Comparison of ENCODE assay signal across 9 cellular contexts in the genomic region with DNA sequence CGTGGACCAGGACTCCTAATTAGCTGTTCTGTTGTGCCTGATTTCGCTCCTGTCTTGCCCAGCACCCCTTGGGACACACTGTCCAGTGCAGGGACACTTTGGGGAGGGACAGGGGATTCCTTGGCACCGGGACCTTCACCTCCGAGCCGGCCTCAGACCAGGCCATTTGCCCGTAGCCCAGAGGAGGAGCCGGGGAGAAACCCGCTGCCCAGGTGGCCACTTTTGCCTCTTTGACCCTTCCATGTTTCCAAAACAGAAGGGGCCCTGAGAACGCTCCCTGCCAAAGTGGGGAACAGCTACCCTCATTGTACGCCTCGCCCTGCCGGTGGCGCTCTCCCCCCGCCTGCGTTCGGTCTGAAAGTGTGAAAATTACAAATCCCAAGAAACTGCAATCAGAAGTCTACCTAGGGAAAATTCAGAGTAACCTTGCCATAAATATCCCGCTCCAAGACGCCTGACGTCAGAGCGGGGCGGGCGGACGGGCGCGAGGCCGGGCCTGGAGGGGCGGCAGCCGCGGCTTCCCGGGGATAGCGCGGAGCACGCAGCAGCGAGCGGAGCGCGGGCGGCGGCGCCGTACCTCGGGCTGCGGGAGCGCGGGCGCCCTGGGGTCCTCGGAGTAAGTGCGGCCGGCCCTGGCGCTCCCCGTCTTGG. TPM values are rescaled to one million over a fixed set of nuclear protein-coding genes. Genes with fewer than 3 reads are reported as not detected.
DNase-seq lines count a peak whose midpoint lies in the region; ATAC-seq, FAIRE-seq and TF ChIP-seq lines count a peak whose summit lies in the region.
"Had no signal": no experiment of that assay in that cellular context is flagged by ENCODE, and none has a peak within 500 bp of the region (broad histone marks: within the 10 kb centered on the region; RNA-seq: fewer than 3 reads in every experiment).

Gene DAAM2 (plus strand): TSS at position 527 of the 651 bp plus-strand sequence. CDS start 63,927 bp downstream, outside the sequence.

- no peaks in the 10 kb centered on the region for H3K36me3 ChIP-seq in prostate gland

- no peak within 1 kb of the TSS for H2BK20ac ChIP-seq in H9 (ENCODE audit: low read depth, low read length, poor library complexity, severe bottlenecking)

- FAIRE-seq in GM12891 (lab: Jason Lieb, UNC) = no peak

- peaks cover 5% of the 10 kb centered on the region; the same call in 1 of the 2 replicates for H3K4me1 ChIP-seq in H9 (ENCODE audit: insufficient read depth, low read length)
- H3K4me1 ChIP-seq in right cardiac atrium (ENCODE audit: control insufficient read depth, insufficient read depth, low read length) = peaks cover 6% of the 10 kb centered on the region
- no peaks in the 10 kb centered on the region for H3K4me1 ChIP-seq in prostate gland (replicated peaks)

- no peak within 1 kb of the TSS for H2AK5ac ChIP-seq in H9 (ENCODE audit: insufficient read length, low read length)

- no peaks in the 10 kb centered on the region for H3K79me2 ChIP-seq in H9 (ENCODE audit: insufficient read depth, low read length)

- TF ChIP-seq CTCF in H9 (conservative IDR thresholded peaks at IDR 0.05) = peak; percentile 28; the same call in 2 of the 3 replicates
- no peak for TF ChIP-seq CTCF in prostate gland (IDR thresholded peaks at IDR 0.05)

- peak within 1 kb of the TSS; percentile 80; the same call in 1 of the 2 replicates for H3K14ac ChIP-seq in H9 (ENCODE audit: insufficient read depth, low read length)

- no peak within 1 kb of the TSS for H3K23ac ChIP-seq in H9 (ENCODE audit: insufficient read length, low read depth, low read length)

- no CpG with 5 or more reads among the region's 51 CpGs for WGBS in H9 (ENCODE audit: extremely low coverage, insufficient read length, low lambda C conversion rate)
- WGBS in right cardiac atrium = 3% methylated on average over 51 of the region's 51 CpGs
- WGBS in prostate gland = 5% methylated on average over 46 of the region's 51 CpGs

- peak; percentile 49 for DNase-seq in H9
- peak; percentile 4 for DNase-seq in activated naive CD8-positive, alpha-beta T cell treated with anti-CD3 and anti-CD28 coated beads, Interleukin-2, amount 50 U/mL, for 24 hours
- peak; percentile 74 to 92 (median 88) for DNase-seq in right cardiac atrium
- DNase-seq in prostate gland (ENCODE audit: low spot score) = no peak
- no peak for DNase-seq in NAMALWA (ENCODE audit: low spot score)
- no peak for DNase-seq in RKO (ENCODE audit: low spot score)
- no peak for DNase-seq in GM12891 (ENCODE audit: insufficient read length, low spot score)
- no peak for DNase-seq in HUDEP-2 (lab: John Stamatoyannopoulos, UW; ENCODE audit: unreplicated experiment in 76 of 76)

- no peak within 1 kb of the TSS for H3T11ph ChIP-seq in H9 (ENCODE audit: low read length)

- H3K9ac ChIP-seq in H9 (ENCODE audit: extremely low read depth, insufficient read length, low read length) = no peak within 1 kb of the TSS

- H3K4me2 ChIP-seq in H9 (ENCODE audit: insufficient read depth, insufficient read length, low read length) = peak within 1 kb of the TSS; percentile 78

- no peaks in the 10 kb centered on the region for H4K20me1 ChIP-seq in H9 (ENCODE audit: control insufficient read depth, insufficient read depth, insufficient read length)

- no peak within 1 kb of the TSS; the same call in 1 of the 2 replicates for H2BK15ac ChIP-seq in H9 (ENCODE audit: low read depth, low read length)

- no peak within 1 kb of the TSS for H4K91ac ChIP-seq in H9 (ENCODE audit: insufficient read length, low read depth, low read length)

- H3K27ac ChIP-seq in H9 (ENCODE audit: insufficient read length, low read depth, low read length) = no peak within 1 kb of the TSS
- peak within 1 kb of the TSS; percentile 39 for H3K27ac ChIP-seq in right cardiac atrium (ENCODE audit: low read length)
- peak within 1 kb of the TSS; percentile 54 to 59 for H3K27ac ChIP-seq in prostate gland

- no peak within 1 kb of the TSS for H3K56ac ChIP-seq in H9 (ENCODE audit: insufficient read length, low read depth, low read length)

- intact Hi-C loops in right cardiac atrium (cut with DNase I) (no loop called here), prostate gland (cut with DNase I) (loop anchor here (10.0 kb wide), 1 partner anchor 67 kb away; the partner anchor contains the start of gene KIF6)

- peak within 1 kb of the TSS; percentile 89 for H3K18ac ChIP-seq in H9 (ENCODE audit: insufficient read length, low read depth, low read length)

- H2BK5ac ChIP-seq in H9 (ENCODE audit: insufficient read length, low read length) = no peak within 1 kb of the TSS

- no peaks in the 10 kb centered on the region for H3K9me3 ChIP-seq in H9 (ENCODE audit: control insufficient read depth, low read depth, low read length)
- H3K9me3 ChIP-seq in right cardiac atrium (ENCODE audit: control insufficient read depth, low read length) = no peaks in the 10 kb centered on the region
- no peaks in the 10 kb centered on the region for H3K9me3 ChIP-seq in prostate gland

- H3K4me3 ChIP-seq in right cardiac atrium (ENCODE audit: low read length) (peak within 1 kb of the TSS; percentile 88), prostate gland (peak within 1 kb of the TSS; percentile 42 to 50)

- no peak within 1 kb of the TSS for H3K4ac ChIP-seq in H9 (ENCODE audit: low read depth, low read length)

- TF ChIP-seq POLR2A in prostate gland (IDR thresholded peaks at IDR 0.05) (no peak), GM12891 (IDR thresholded peaks at IDR 0.05; ENCODE audit: low read depth, low read length) (no peak)

- peaks cover 12% of the 10 kb centered on the region for H3K23me2 ChIP-seq in H9 (ENCODE audit: insufficient read length, low read depth, low read length, poor library complexity, severe bottlenecking)

- peak within 1 kb of the TSS; percentile 93 for H2AFZ ChIP-seq in H9 (ENCODE audit: low read length)

- peak within 1 kb of the TSS; percentile 71 to 83 for H3K4me3 Mint-ChIP-seq in H9
- H3K4me3 Mint-ChIP-seq in activated naive CD8-positive, alpha-beta T cell treated with anti-CD3 and anti-CD28 coated beads, Interleukin-2, amount 50 U/mL, for 24 hours = no peak within 1 kb of the TSS

- no peaks in the 10 kb centered on the region for H3K36me3 Mint-ChIP-seq in H9 (ENCODE audit: insufficient read depth in 1 of 3, low read depth in 3 of 3)
- no peaks in the 10 kb centered on the region for H3K36me3 Mint-ChIP-seq in activated naive CD8-positive, alpha-beta T cell treated with anti-CD3 and anti-CD28 coated beads, Interleukin-2, amount 50 U/mL, for 24 hours (ENCODE audit: low read depth)

- ATAC-seq in activated naive CD8-positive, alpha-beta T cell treated with anti-CD3 and anti-CD28 coated beads, Interleukin-2, amount 50 U/mL, for 24 hours = no peak
- ATAC-seq in right cardiac atrium = peak; percentile 90 to 92

- H2BK120ac ChIP-seq in H9 (ENCODE audit: low read depth, low read length, poor library complexity, severe bottlenecking) = no peak within 1 kb of the TSS

- H4K8ac ChIP-seq in H9 (replicated peaks; ENCODE audit: insufficient read length, low read depth, low read length) = no peak within 1 kb of the TSS

- peaks cover 11 to 29% of the 10 kb centered on the region in 2 experiments for H3K4me1 Mint-ChIP-seq in H9
- H3K4me1 Mint-ChIP-seq in activated naive CD8-positive, alpha-beta T cell treated with anti-CD3 and anti-CD28 coated beads, Interleukin-2, amount 50 U/mL, for 24 hours = no peaks in the 10 kb centered on the region

- H3K27me3 Mint-ChIP-seq in H9 (ENCODE audit: low read depth) = peaks cover 44% of the 10 kb centered on the region
- peaks cover 53% of the 10 kb centered on the region for H3K27me3 Mint-ChIP-seq in activated naive CD8-positive, alpha-beta T cell treated with anti-CD3 and anti-CD28 coated beads, Interleukin-2, amount 50 U/mL, for 24 hours

- no peak within 1 kb of the TSS for H3K27ac Mint-ChIP-seq in H9
- no peak within 1 kb of the TSS for H3K27ac Mint-ChIP-seq in activated naive CD8-positive, alpha-beta T cell treated with anti-CD3 and anti-CD28 coated beads, Interleukin-2, amount 50 U/mL, for 24 hours

- H3K27me3 ChIP-seq in H9 (ENCODE audit: insufficient read depth, low read length) = peaks cover 5% of the 10 kb centered on the region; the same call in 1 of the 2 replicates
- H3K27me3 ChIP-seq in right cardiac atrium (ENCODE audit: control insufficient read depth, insufficient read depth) = no peaks in the 10 kb centered on the region
- H3K27me3 ChIP-seq in prostate gland (replicated peaks; ENCODE audit: insufficient read depth) = no peaks in the 10 kb centered on the region

- H2BK12ac ChIP-seq in H9 (ENCODE audit: insufficient read length, low read depth, low read length) = no peak within 1 kb of the TSS

- no peaks in the 10 kb centered on the region for H3K9me3 Mint-ChIP-seq in H9
- no peaks in the 10 kb centered on the region for H3K9me3 Mint-ChIP-seq in activated naive CD8-positive, alpha-beta T cell treated with anti-CD3 and anti-CD28 coated beads, Interleukin-2, amount 50 U/mL, for 24 hours

- no peak within 1 kb of the TSS for H4K5ac ChIP-seq in H9 (ENCODE audit: insufficient read length, low read depth, low read length)

- no peaks in the 10 kb centered on the region for H3K79me1 ChIP-seq in H9 (ENCODE audit: insufficient read depth, low read depth, low read length, poor library complexity, severe bottlenecking)

TF ChIP-seq in GM12891, 5 proteins besides CTCF, POLR2A, EP300 and RAD21:
- no peak for TF ChIP-seq POU2F2 (IDR thresholded peaks at IDR 0.05; ENCODE audit: low read depth, low read length)
- no peak for TF ChIP-seq POLR2AphosphoS5 (IDR thresholded peaks at IDR 0.05; ENCODE audit: low read depth, low read length)
- TF ChIP-seq PAX5 (IDR thresholded peaks at IDR 0.05; ENCODE audit: insufficient read depth, low read length, severe bottlenecking) = no peak
- TF ChIP-seq TAF1 (IDR thresholded peaks at IDR 0.05; ENCODE audit: low read depth, low read length) = no peak
- no peak for TF ChIP-seq SPI1 (IDR thresholded peaks at IDR 0.05; ENCODE audit: low read depth, low read length)

RNA-seq across cellular contexts. Expression of gene DAAM2, which starts in this region (rescaled TPM):
- total RNA-seq in H9 (2021) = 1.0 and 1.1 TPM in 2 replicates
- 10 to 100 TPM in 2 of 4 donors, 1 to 10 TPM in 2; 7.2 to 11.5 (median 9.2) TPM for total RNA-seq in right cardiac atrium
- polyA plus RNA-seq in right cardiac atrium = 9.9 TPM
- 10 to 100 TPM in 1 of 2 donors, 1 to 10 TPM in 1; 4.7 to 41.3 TPM for total RNA-seq in prostate gland
- polyA plus RNA-seq in GM12891 (2012; ENCODE audit: low read depth, missing spikeins) = not detected
- total RNA-seq: NCI-H460 had no signal

Comparison
In these comparisons a context has a peak if more than half of its experiments do, and no peak if none do; other contexts are left out.
1. DNase-seq: peak in H9 (single experiment), activated naive CD8-positive, alpha-beta T cell treated with anti-CD3 and anti-CD28 coated beads, Interleukin-2, amount 50 U/mL, for 24 hours (single experiment) and right cardiac atrium (3 of 3); none in prostate gland (single experiment), NAMALWA (single experiment), RKO (single experiment), GM12891 (single experiment) and HUDEP-2 (0 of 76).